ENCODE assay signal across 12 cellular contexts in the genomic region with DNA sequence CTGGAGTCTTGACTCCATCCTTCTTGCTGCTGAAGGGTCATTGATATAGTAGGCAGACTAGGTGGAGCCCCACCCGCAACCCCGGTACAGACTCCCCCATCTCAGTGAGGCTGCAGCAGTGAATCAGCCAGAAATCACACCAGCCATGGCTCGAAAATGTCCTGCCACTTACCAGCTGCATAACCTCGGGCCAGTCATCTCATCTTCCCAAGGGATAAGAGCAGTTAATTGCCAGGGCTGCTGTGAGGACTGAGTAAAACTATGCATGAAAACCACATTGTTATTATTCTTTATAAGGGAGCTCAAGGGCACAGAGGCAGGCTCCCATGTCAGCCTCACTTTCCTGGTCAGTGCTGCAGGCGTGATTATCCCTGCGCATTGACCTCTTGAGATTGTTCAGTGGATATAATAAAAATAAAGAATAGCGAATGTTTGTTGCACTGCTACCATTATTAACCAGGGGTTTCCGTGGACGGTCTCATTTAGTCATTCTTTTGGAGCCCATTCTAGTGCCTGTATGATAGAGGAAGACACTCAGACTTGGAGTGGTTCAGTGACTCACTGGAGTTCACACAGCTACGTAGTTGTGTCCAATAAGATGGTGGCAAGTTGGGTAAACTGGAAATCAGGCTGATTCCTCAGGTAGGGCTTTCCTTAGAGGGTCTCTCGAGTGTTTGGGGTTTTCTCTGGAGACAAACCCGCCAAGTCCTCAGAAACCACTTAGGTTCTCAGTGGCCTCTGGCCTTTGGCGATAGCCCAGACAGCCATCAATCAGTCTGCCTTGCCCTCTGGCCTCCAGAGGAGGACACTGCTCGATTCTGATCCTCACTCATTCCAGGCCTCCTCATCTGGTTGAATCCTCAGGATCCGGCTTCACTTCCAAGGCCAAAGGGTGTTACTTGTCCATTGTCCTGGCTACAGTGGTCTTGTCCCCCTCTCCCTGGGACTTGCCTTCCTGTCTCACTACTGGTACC. TPM values are rescaled to one million over a fixed set of nuclear protein-coding genes. Genes with fewer than 3 reads are reported as not detected.
DNase-seq lines count a peak whose midpoint lies in the region; ATAC-seq and TF ChIP-seq lines count a peak whose summit lies in the region.
"Had no signal": no experiment of that assay in that cellular context is flagged by ENCODE, and none has a peak within 500 bp of the region (broad histone marks: within the 10 kb centered on the region; RNA-seq: fewer than 3 reads in every experiment).

No MANE protein-coding gene starts in this region.

- intact Hi-C loops in mammary epithelial cell (cut with micrococcal nuclease) (no loop called here), body of pancreas (cut with DNase I) (no loop called here)

- CTCF ChIA-PET in AG04450 (lab: Charles Lee) (interaction anchor here (0.7 to 2.4 kb wide), 4 partner anchors 8 to 157 kb away, joined by 3 to 10 read pairs (median 8); no protein-coding TSS in a partner anchor), mammary epithelial cell (lab: Charles Lee; ENCODE audit: low non-redundant PET) (no interaction called here)

- H3K9ac ChIP-seq in mammary epithelial cell (ENCODE audit: insufficient read depth, low read length) = no peak overlapping the region

- H3K27me3 ChIP-seq in AG04450 (ENCODE audit: control insufficient read depth, insufficient read depth, low read length) (peaks cover 4% of the 10 kb centered on the region), mammary epithelial cell (ENCODE audit: insufficient read depth, low read length) (no peaks in the 10 kb centered on the region), kidney epithelial cell (ENCODE audit: control insufficient read depth, insufficient read depth, low read length) (no peaks in the 10 kb centered on the region), body of pancreas (no peaks in the 10 kb centered on the region)

- H2AFZ ChIP-seq in mammary epithelial cell (ENCODE audit: low read depth, low read length) = no peak overlapping the region

- TF ChIP-seq CTCF in AG04450 (IDR thresholded peaks at IDR 0.05; ENCODE audit: low read depth, low read length) (no peak), mammary epithelial cell (conservative IDR thresholded peaks at IDR 0.05 in 1 of 2, IDR thresholded peaks at IDR 0.05 in 1 of 2; ENCODE audit: extremely low read depth in 1 of 2, insufficient read depth in 1 of 2, low read depth in 1 of 2, low read length in 2 of 2) (no peak), kidney epithelial cell (IDR thresholded peaks at IDR 0.05; ENCODE audit: insufficient read depth, low read length, poor library complexity, severe bottlenecking) (no peak), body of pancreas (IDR thresholded peaks at IDR 0.05) (no peak)

- 81% methylated on average over 15 of the region's 15 CpGs for WGBS in mammary epithelial cell (ENCODE audit: low coverage, missing lambda C conversion rate)
- WGBS in body of pancreas, 2 donors = 84 to 86% methylated on average over 13 to 15 of the region's 15 CpGs

- in situ Hi-C loops in mammary epithelial cell (cut with MboI; ENCODE audit: low sequenced_read_pairs in 2 of 2) = loop anchor here in 1 of 2 donors (25.0 kb wide), 1 partner anchor 671 kb away; no protein-coding TSS in a partner anchor

- no TSS peak for BruUV-seq in mammary epithelial cell (replicated peaks; lab: Mats Ljungman, UMichigan)

- POLR2A ChIA-PET in AG04450 (lab: Yijun Ruan, JAX) = interaction anchor here (0.7 to 1.3 kb wide), 7 partner anchors 11 to 121 kb away, joined by 3 to 6 read pairs (median 3); partner anchors contain the start of gene TGFBR1

- no peaks in the 10 kb centered on the region; the same call in 1 of the 2 replicates for H3K9me3 ChIP-seq in AG04450 (ENCODE audit: control insufficient read depth, insufficient read depth, low read length)
- H3K9me3 ChIP-seq in mammary epithelial cell (replicated peaks; ENCODE audit: insufficient read depth, low read length) = no peaks in the 10 kb centered on the region
- H3K9me3 ChIP-seq in body of pancreas = no peaks in the 10 kb centered on the region

- no peaks in the 10 kb centered on the region for H4K20me1 ChIP-seq in mammary epithelial cell (ENCODE audit: insufficient read depth, low read length)

- H3K27ac ChIP-seq in AG04450 (ENCODE audit: low read depth, low read length) = peak overlapping the region; percentile 47
- H3K27ac ChIP-seq in mammary epithelial cell (ENCODE audit: insufficient read depth, low read depth, low read length) = no peak overlapping the region
- no peak overlapping the region for H3K27ac ChIP-seq in body of pancreas

- H3K4me3 ChIP-seq in AG04450 (ENCODE audit: low read depth, low read length) (no peak overlapping the region), mammary epithelial cell (replicated peaks in 1 of 3; ENCODE audit: insufficient read depth in 1 of 3, low read depth in 2 of 3, low read length in 3 of 3) (no peak overlapping the region), kidney epithelial cell (ENCODE audit: low read depth, low read length) (no peak overlapping the region), body of pancreas (no peak overlapping the region)

- no peak overlapping the region for H3K4me2 ChIP-seq in mammary epithelial cell (ENCODE audit: insufficient read depth, low read depth, low read length)

- H3K4me1 ChIP-seq in mammary epithelial cell (ENCODE audit: insufficient read depth, low read length) = peaks cover 5% of the 10 kb centered on the region
- H3K4me1 ChIP-seq in body of pancreas = peaks cover 4% of the 10 kb centered on the region

- no peaks in the 10 kb centered on the region for H3K79me2 ChIP-seq in mammary epithelial cell (ENCODE audit: insufficient read depth, low read length)

- no peak for ATAC-seq in stimulated activated naive CD8-positive, alpha-beta T cell treated with anti-CD3 and anti-CD28 coated beads, Interleukin-15, Interleukin-2, amounts not matched to agents 100 U/mL and 50 U/mL, for 24 hours
- no peak for ATAC-seq in GM21576 (IDR thresholded peaks at IDR 0.05; ENCODE audit: unreplicated experiment)
- no peak for ATAC-seq in body of pancreas

- no peak for TF ChIP-seq POLR2A in body of pancreas (IDR thresholded peaks at IDR 0.05)

- H3K36me3 ChIP-seq in mammary epithelial cell (ENCODE audit: insufficient read depth, low read length) (no peaks in the 10 kb centered on the region), kidney epithelial cell (ENCODE audit: control insufficient read depth, insufficient read depth, low read length) (no peaks in the 10 kb centered on the region), body of pancreas (replicated peaks in 1 of 2; ENCODE audit: insufficient read depth in 1 of 2, low read depth in 2 of 2) (no peaks in the 10 kb centered on the region)

- dilution Hi-C loops in mammary epithelial cell (cut with HindIII; ENCODE audit: low sequenced_read_pairs) = no loop called here

- peak; percentile 67 for DNase-seq in AG04450 (ENCODE audit: low read depth, low spot score)
- peak; percentile 56 for DNase-seq in HS-5 (ENCODE audit: low read depth)
- DNase-seq in mammary epithelial cell = peak; percentile 61
- peak; percentile 66 for DNase-seq in kidney epithelial cell (ENCODE audit: low read depth)
- no peak for DNase-seq in stimulated activated naive CD8-positive, alpha-beta T cell treated with anti-CD3 and anti-CD28 coated beads, Interleukin-15, Interleukin-2, amounts not matched to agents 100 U/mL and 50 U/mL, for 24 hours
- no peak for DNase-seq in activated naive CD4-positive, alpha-beta T cell treated with anti-CD3 and anti-CD28 coated beads, Interleukin-2, amount 50 U/mL, for 16 hours
- DNase-seq in body of pancreas = no peak
- DNase-seq: central memory CD4-positive, alpha-beta T cell; Kasumi-1; NCI-H2029 treated with DMSO at 0.1 percent for 48 hours had no signal

RNA-seq across cellular contexts. Expression of gene COL15A1, which starts 39.9 kb away (rescaled TPM):
- polyA plus RNA-seq in AG04450 (2011; rRNA removed) (3.0 and 3.2 TPM in 2 replicates), mammary epithelial cell (not detected)
- polyA minus RNA-seq in AG04450 (2011; rRNA and poly(A)+ RNA removed) = 2.0 and 2.8 TPM in 2 replicates
- total RNA-seq in mammary epithelial cell (under 1 TPM in 1 of 2 donors, not detected in 1; 0.50 TPM), kidney epithelial cell (11.6 and 11.8 TPM in 2 replicates), body of pancreas (10 to 100 TPM in 1 of 2 donors, 1 to 10 TPM in 1; 6.7 to 55.4 TPM)
- not detected for polyA minus RNA-seq in mammary epithelial cell
- polyA plus RNA-seq: keratinocyte had no signal

Comparison
In these comparisons a context has a peak if more than half of its experiments do, and no peak if none do; other contexts are left out.
1. DNase-seq: peak in AG04450 (single experiment), HS-5 (single experiment), mammary epithelial cell (single experiment) and kidney epithelial cell (single experiment); none in stimulated activated naive CD8-positive, alpha-beta T cell treated with anti-CD3 and anti-CD28 coated beads, Interleukin-15, Interleukin-2, amounts not matched to agents 100 U/mL and 50 U/mL, for 24 hours (single experiment), activated naive CD4-positive, alpha-beta T cell treated with anti-CD3 and anti-CD28 coated beads, Interleukin-2, amount 50 U/mL, for 16 hours (single experiment) and body of pancreas (0 of 4).